16 cellular contexts compared by ENCODE assay signal in the genomic region with DNA sequence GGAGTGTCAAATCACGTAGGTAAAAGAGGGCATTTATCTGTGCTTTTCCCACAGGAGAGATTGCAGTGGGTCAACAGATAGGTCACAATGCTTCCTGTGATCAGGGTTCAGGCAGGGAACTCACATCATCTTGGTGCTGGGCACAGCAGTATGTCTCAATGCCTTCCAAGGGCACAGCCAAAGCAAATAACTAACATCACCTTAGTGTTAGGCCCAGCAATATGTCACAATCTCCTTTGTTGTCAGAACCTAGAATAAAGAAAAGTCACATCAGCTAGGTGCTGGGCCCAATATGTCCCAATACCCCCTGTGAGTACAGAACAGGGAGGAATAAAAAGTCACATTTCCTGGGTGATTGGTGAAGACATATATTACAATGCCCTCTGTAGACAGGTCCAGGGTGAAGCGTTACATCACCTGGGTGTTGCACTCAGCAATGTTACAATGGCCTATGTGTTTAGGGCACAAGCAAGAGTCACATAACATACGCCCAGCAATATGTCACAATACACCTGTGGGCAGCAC. TPM values are rescaled to one million over a fixed set of nuclear protein-coding genes. Genes with fewer than 3 reads are reported as not detected.
DNase-seq lines count a peak whose midpoint lies in the region; ATAC-seq, FAIRE-seq and TF ChIP-seq lines count a peak whose summit lies in the region.
"Had no signal": no experiment of that assay in that cellular context is flagged by ENCODE, and none has a peak within 500 bp of the region (broad histone marks: within the 10 kb centered on the region; RNA-seq: fewer than 3 reads in every experiment).

No MANE protein-coding gene starts in this region.

- no peak overlapping the region for H3K9ac ChIP-seq in HepG2 (ENCODE audit: insufficient read depth, low read depth, low read length)

- H3K27ac ChIP-seq in CD4-positive, CD25-positive, alpha-beta regulatory T cell (ENCODE audit: insufficient read depth, low read length, poor library complexity, severe bottlenecking) = no peak overlapping the region
- peak overlapping the region; percentile 49 for H3K27ac ChIP-seq in HepG2 (ENCODE audit: extremely low read length, insufficient read depth, low read length)

- BruUV-seq in HepG2 (replicated peaks; lab: Mats Ljungman, UMichigan) = no TSS peak

- peak overlapping the region; percentile 33 to 65 (median 60) for H3K27ac Mint-ChIP-seq in CD4-positive, CD25-positive, alpha-beta regulatory T cell
- no peak overlapping the region for H3K27ac Mint-ChIP-seq in WTC11
- H3K27ac Mint-ChIP-seq: CD4-positive, alpha-beta T cell; GM23338 had no signal

- H3K4me1 ChIP-seq in CD4-positive, CD25-positive, alpha-beta regulatory T cell (ENCODE audit: control insufficient read depth, insufficient read depth, low read length, poor library complexity, severe bottlenecking) = no peaks in the 10 kb centered on the region
- peaks cover 34% of the 10 kb centered on the region for H3K4me1 ChIP-seq in HepG2 (ENCODE audit: insufficient read depth, low read length)
- no peaks in the 10 kb centered on the region for H3K4me1 ChIP-seq in mucosa of descending colon (ENCODE audit: low read depth)
- H3K4me1 ChIP-seq: BE2C, Caco-2 had no signal

- no peak overlapping the region for H3K4me2 ChIP-seq in HepG2 (ENCODE audit: low read depth, low read length)
- H3K4me2 ChIP-seq: GM23338 had no signal

- WGBS in HepG2 (ENCODE audit: low lambda C conversion rate) = 75% methylated on average over 2 of the region's 3 CpGs

- no peaks in the 10 kb centered on the region for H3K27me3 Mint-ChIP-seq in CD4-positive, CD25-positive, alpha-beta regulatory T cell
- H3K27me3 Mint-ChIP-seq in WTC11 (ENCODE audit: low read depth) = no peaks in the 10 kb centered on the region
- H3K27me3 Mint-ChIP-seq: CD4-positive, alpha-beta T cell had no signal

- no peaks in the 10 kb centered on the region for H3K79me2 ChIP-seq in HepG2 (ENCODE audit: insufficient read depth, low read length)

- intact Hi-C loops in HepG2 (cut with micrococcal nuclease; ENCODE audit: unreplicated experiment) = loop anchor here (1.0 kb wide), 1 partner anchor 11 kb away; a partner anchor contains a TSS
- intact Hi-C loops in mucosa of descending colon (cut with DNase I, micrococcal nuclease) = no loop called here

- ATAC-seq in CD4-positive, CD25-positive, alpha-beta regulatory T cell (ENCODE audit: low read depth in 2 of 2) = no peak
- ATAC-seq in WTC11 (no peak), HepG2 (peak; percentile 71), mucosa of descending colon (peak; percentile 7), GM21737 (IDR thresholded peaks at IDR 0.05; ENCODE audit: unreplicated experiment) (no peak)
- ATAC-seq: GM23338 had no signal

- H3K9me3 ChIP-seq in CD4-positive, CD25-positive, alpha-beta regulatory T cell (ENCODE audit: control insufficient read depth in 2 of 2, low read length in 2 of 2) = no peaks in the 10 kb centered on the region
- H3K9me3 ChIP-seq in HepG2 (ENCODE audit: low read length) (no peaks in the 10 kb centered on the region), mucosa of descending colon (no peaks in the 10 kb centered on the region)
- H3K9me3 ChIP-seq: BE2C, Caco-2 had no signal

- TF ChIP-seq CTCF in WTC11 (IDR thresholded peaks at IDR 0.05) (no peak), HepG2 (CRISPR knock-in tag; IDR thresholded peaks at IDR 0.05) (no peak), mucosa of descending colon (IDR thresholded peaks at IDR 0.05) (no peak)

- no peak for FAIRE-seq in HepG2 (lab: Jason Lieb, UNC)
- FAIRE-seq: D721Med, G401.6 had no signal

- TF ChIP-seq RAD21 in HepG2 (CRISPR knock-in tag; IDR thresholded peaks at IDR 0.05) = no peak

- TF ChIP-seq POLR2A in HepG2 (IDR thresholded peaks at IDR 0.05; ENCODE audit: insufficient read depth in 1 of 2, low read depth in 2 of 2, low read length in 2 of 2) = no peak

- CTCF ChIA-PET in WTC11 (lab: Charles Lee) (no interaction called here), HepG2 (lab: Yijun Ruan, JAX; ENCODE audit: low intra/inter-chr PET ratio, low total read pairs) (no interaction called here)

- TF ChIP-seq EP300 in HepG2 (IDR thresholded peaks at IDR 0.05; ENCODE audit: low read depth in 2 of 2, low read length in 2 of 2) (peak; percentile 44 to 47; a peak in 2 of 4 replicates), HepG2 (CRISPR knock-in tag; IDR thresholded peaks at IDR 0.05; ENCODE audit: borderline replicate concordance) (no peak)

- peaks cover 0 to 2% (median 0%) of the 10 kb centered on the region in 7 donors for H3K9me3 Mint-ChIP-seq in CD4-positive, CD25-positive, alpha-beta regulatory T cell
- H3K9me3 Mint-ChIP-seq in WTC11 = no peaks in the 10 kb centered on the region
- H3K9me3 Mint-ChIP-seq: CD4-positive, alpha-beta T cell; GM23338 had no signal

- H3K4me1 Mint-ChIP-seq in CD4-positive, CD25-positive, alpha-beta regulatory T cell = peaks cover 0 to 10% (median 1%) of the 10 kb centered on the region in 4 donors
- H3K4me1 Mint-ChIP-seq in WTC11 = no peaks in the 10 kb centered on the region
- H3K4me1 Mint-ChIP-seq: GM23338 had no signal

- H3K27me3 ChIP-seq in CD4-positive, CD25-positive, alpha-beta regulatory T cell (ENCODE audit: control insufficient read depth, insufficient read depth, low read length) = no peaks in the 10 kb centered on the region
- no peaks in the 10 kb centered on the region for H3K27me3 ChIP-seq in HepG2 (ENCODE audit: control insufficient read depth in 1 of 2, insufficient read depth in 2 of 2, low read length in 2 of 2)
- H3K27me3 ChIP-seq: BE2C had no signal

- H3K4me3 Mint-ChIP-seq in CD4-positive, CD25-positive, alpha-beta regulatory T cell = no peak overlapping the region
- no peak overlapping the region for H3K4me3 Mint-ChIP-seq in WTC11
- H3K4me3 Mint-ChIP-seq: CD4-positive, alpha-beta T cell; GM23338 had no signal

- no peak overlapping the region for H2AFZ ChIP-seq in HepG2 (ENCODE audit: low read length)
- H2AFZ ChIP-seq: GM23338 had no signal

- in situ Hi-C loops in HepG2 (cut with HindIII; ENCODE audit: extremely low pct_ligation_motif_present, low pct_unique_long_range_greater_than_20kb) = loop anchor here (25.0 kb wide), 1 partner anchor 776 kb away; no protein-coding TSS in a partner anchor

- H3K36me3 ChIP-seq in CD4-positive, CD25-positive, alpha-beta regulatory T cell (ENCODE audit: control insufficient read depth, insufficient read depth, low read length) = peaks cover 31% of the 10 kb centered on the region
- H3K36me3 ChIP-seq in HepG2 (replicated peaks in 1 of 2; ENCODE audit: control insufficient read depth in 1 of 2, insufficient read depth in 2 of 2, low read length in 2 of 2) (peaks cover 2 to 9% of the 10 kb centered on the region in 2 experiments; a peak in 4 of 5 replicates), mucosa of descending colon (ENCODE audit: low read depth) (no peaks in the 10 kb centered on the region)

- no peak for DNase-seq in CD4-positive, CD25-positive, alpha-beta regulatory T cell
- DNase-seq in WTC11 (ENCODE audit: low spot score) (no peak), HepG2 (ENCODE audit: low spot score) (peak; percentile 76), mucosa of descending colon (no peak), GDM1 (lab: John Stamatoyannopoulos, UW) (no peak), NCI-H446 treated with DMSO at 0.1 percent for 48 hours (lab: John Stamatoyannopoulos, UW) (no peak)
- DNase-seq: BE2C; C1 segment of cervical spinal cord; Caco-2; CD4-positive, alpha-beta T cell; H7; KG1 had no signal

- peaks cover 41% of the 10 kb centered on the region for H3K36me3 Mint-ChIP-seq in CD4-positive, CD25-positive, alpha-beta regulatory T cell
- H3K36me3 Mint-ChIP-seq in WTC11 = peaks cover 59% of the 10 kb centered on the region

- POLR2A ChIA-PET in WTC11 (lab: Charles Lee) (no interaction called here), HepG2 (lab: Yijun Ruan, JAX) (interaction anchor here (2.9 kb wide), 1 partner anchor 12 kb away, joined by 15 read pairs; no protein-coding TSS in a partner anchor)

- no peaks in the 10 kb centered on the region for H4K20me1 ChIP-seq in HepG2 (ENCODE audit: insufficient read depth, low read length)

- no peak overlapping the region for H3K4me3 ChIP-seq in CD4-positive, CD25-positive, alpha-beta regulatory T cell (ENCODE audit: low read depth, low read length)
- no peak overlapping the region for H3K4me3 ChIP-seq in HepG2 (replicated peaks in 1 of 3; ENCODE audit: insufficient read depth in 1 of 3, low read depth in 2 of 3, low read length in 3 of 3)
- no peak overlapping the region for H3K4me3 ChIP-seq in mucosa of descending colon
- H3K4me3 ChIP-seq: GM23338 had no signal

TF ChIP-seq in WTC11, 78 proteins besides CTCF, POLR2A, EP300 and RAD21 (continues in another document):
- peak; percentile 56; the same call in 1 of the 2 replicates for TF ChIP-seq GABPB1 (CRISPR knock-in tag; IDR thresholded peaks at IDR 0.05)

TF ChIP-seq in HepG2, 621 proteins besides CTCF, POLR2A, EP300 and RAD21 (continues in another document):
- peak; percentile 22; the same call in 1 of the 2 replicates for TF ChIP-seq RARA (CRISPR knock-in tag; IDR thresholded peaks at IDR 0.05)

RNA-seq across cellular contexts. Expression of a gene that starts 11.4 kb away (rescaled TPM):
- 3.7 TPM for total RNA-seq in CD4-positive, CD25-positive, alpha-beta regulatory T cell
- 1 to 10 TPM; 1.8 to 2.4 (median 1.9) TPM for polyA plus RNA-seq in CD4-positive, CD25-positive, alpha-beta regulatory T cell
- total RNA-seq in WTC11 (2021) (47.9 to 59.0 TPM (median 48.2 TPM) in 3 replicates), HepG2 (2016; rRNA removed; fragmentation: Illumina TruSeq; extraction: Trizol) (15.0 and 19.8 TPM in 2 replicates), mucosa of descending colon (1 to 10 TPM; 2.5 to 4.4 (median 2.7) TPM)
- total RNA-seq in HepG2 (2016; cell fraction: cytosol; rRNA removed; fragmentation: Illumina TruSeq; extraction: Trizol; ENCODE audit: low read depth) = 1.2 and 1.3 TPM in 2 replicates
- 14.7 and 20.5 TPM in 2 replicates for total RNA-seq in HepG2 (2016; cell fraction: insoluble cytoplasmic fraction; rRNA removed; fragmentation: Illumina TruSeq; extraction: Trizol)
- 4.5 and 5.8 TPM in 2 replicates for total RNA-seq in HepG2 (2016; cell fraction: membrane; rRNA removed; fragmentation: Illumina TruSeq; extraction: Trizol)
- total RNA-seq in HepG2 (2016; cell fraction: nucleus; rRNA removed; fragmentation: Illumina TruSeq; extraction: Trizol) = 10.0 and 10.6 TPM in 2 replicates
- polyA plus RNA-seq in HepG2 (2011; rRNA removed) = 1.1 and 1.5 TPM in 2 replicates
- 0.48 and 0.71 TPM in 2 replicates for polyA plus RNA-seq in HepG2 (2011; cell fraction: cytosol; rRNA removed)
- 1.1 and 1.5 TPM in 2 replicates for polyA plus RNA-seq in HepG2 (2011; cell fraction: nucleus; rRNA removed)
- polyA plus RNA-seq in HepG2 (2012) = 0.68 and 1.2 TPM in 2 replicates
- polyA plus RNA-seq in HepG2 (2016; cell fraction: cytosol; fragmentation: Illumina TruSeq; extraction: Trizol; ENCODE audit: low read depth) = 0.08 TPM in 1 of 2 replicates, not detected in the other
- polyA plus RNA-seq in HepG2 (2016; cell fraction: insoluble cytoplasmic fraction; fragmentation: Illumina TruSeq; extraction: Trizol; ENCODE audit: low read depth) = 4.2 and 4.7 TPM in 2 replicates
- polyA plus RNA-seq in HepG2 (2016; cell fraction: membrane; fragmentation: Illumina TruSeq; extraction: Trizol; ENCODE audit: low read depth) = 0.10 and 0.54 TPM in 2 replicates
- 2.7 and 3.8 TPM in 2 replicates for polyA plus RNA-seq in HepG2 (2016; cell fraction: nucleus; fragmentation: Illumina TruSeq; extraction: Trizol; ENCODE audit: insufficient read depth, low read depth)
- 6.3 TPM in 1 of 2 replicates, not detected in the other for polyA minus RNA-seq in HepG2 (2011; rRNA and poly(A)+ RNA removed; ENCODE audit: low replicate concordance)
- polyA minus RNA-seq in HepG2 (2011; cell fraction: cytosol; rRNA and poly(A)+ RNA removed) = 4.6 and 6.9 TPM in 2 replicates
- polyA minus RNA-seq in HepG2 (2011; cell fraction: nucleus; rRNA and poly(A)+ RNA removed) = 8.7 and 9.0 TPM in 2 replicates

Comparison
In these comparisons a context has a peak if more than half of its experiments do, and no peak if none do; other contexts are left out.
1. ATAC-seq: peak in HepG2 (single experiment) and mucosa of descending colon (single experiment); none in CD4-positive, CD25-positive, alpha-beta regulatory T cell (0 of 2), WTC11 (single experiment) and GM21737 (single experiment).